ENCODE assay signal across 10 cellular contexts in the genomic region with DNA sequence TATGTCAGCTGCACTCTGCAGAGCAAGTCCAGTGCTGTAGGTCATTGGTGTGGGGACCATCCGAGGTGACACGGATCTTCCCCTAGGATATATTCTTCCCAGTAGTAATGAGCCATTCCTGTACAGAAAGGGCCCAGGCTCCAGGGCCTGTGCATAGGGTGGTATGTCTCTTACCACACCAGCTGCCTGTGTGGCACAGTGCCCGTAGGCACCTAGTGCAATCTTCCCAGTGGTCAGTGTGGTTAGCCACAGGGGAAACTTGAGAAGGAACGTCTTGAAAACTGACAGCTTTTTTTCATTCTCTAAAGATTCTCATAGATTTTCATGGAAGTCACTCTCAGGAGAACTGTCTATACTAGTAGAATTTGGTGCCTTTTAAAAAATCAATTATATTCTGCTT. TPM values are rescaled to one million over a fixed set of nuclear protein-coding genes. Genes with fewer than 3 reads are reported as not detected.
A peak's percentile ranks its signal among the peaks of the same experiment; 100 is the strongest.
DNase-seq lines count a peak whose midpoint lies in the region; ATAC-seq and TF ChIP-seq lines count a peak whose summit lies in the region.
"Had no signal": no experiment of that assay in that cellular context is flagged by ENCODE, and none has a peak within 500 bp of the region (broad histone marks: within the 10 kb centered on the region; RNA-seq: fewer than 3 reads in every experiment).

No MANE protein-coding gene starts in this region.

- POLR2A ChIA-PET in activated CD4-positive, alpha-beta T cell treated with anti-CD3 and anti-CD28 coated beads for 36 hours (lab: Charles Lee), result no interaction called here

- no peaks in the 10 kb centered on the region for H3K9me3 Mint-ChIP-seq in activated CD4-positive, alpha-beta T cell treated with anti-CD3 and anti-CD28 coated beads for 36 hours (ENCODE audit: low read depth)
- H3K9me3 Mint-ChIP-seq: T-cell had no signal

- TF ChIP-seq CTCF in AG09319 (IDR thresholded peaks at IDR 0.05; ENCODE audit: low read depth, low read length), result no peak
- no peak for TF ChIP-seq CTCF in fibroblast of the aortic adventitia (IDR thresholded peaks at IDR 0.05; ENCODE audit: insufficient read depth, low read length)

- peaks cover 4% of the 10 kb centered on the region for H3K4me1 Mint-ChIP-seq in activated CD4-positive, alpha-beta T cell treated with anti-CD3 and anti-CD28 coated beads for 36 hours

- CTCF ChIA-PET in activated CD4-positive, alpha-beta T cell treated with anti-CD3 and anti-CD28 coated beads for 36 hours (lab: Charles Lee), result interaction anchor here (0.5 to 2.5 kb wide), 3 partner anchors 25 to 320 kb away, joined by 3 to 9 read pairs (median 4); no protein-coding TSS in a partner anchor

- H3K4me3 ChIP-seq in fibroblast of the aortic adventitia (ENCODE audit: low read depth, low read length), result no peak overlapping the region

- ATAC-seq in GM21786 (IDR thresholded peaks at IDR 0.05; ENCODE audit: unreplicated experiment) (peak; percentile 57), HG03280 (IDR thresholded peaks at IDR 0.05; ENCODE audit: unreplicated experiment) (no peak), HG03045 (IDR thresholded peaks at IDR 0.05; ENCODE audit: unreplicated experiment) (no peak)
- no peak for ATAC-seq in activated CD4-positive, alpha-beta T cell treated with anti-CD3 and anti-CD28 coated beads for 36 hours
- ATAC-seq: foreskin keratinocyte, T-cell had no signal

- intact Hi-C loops in activated CD4-positive, alpha-beta T cell treated with anti-CD3 and anti-CD28 coated beads for 36 hours (cut with DNase I, micrococcal nuclease), result no loop called here

- DNase-seq in AG09319 (ENCODE audit: extremely low read depth, low read depth) (peak; percentile 76), RPMI8226 (peak; percentile 81), fibroblast of the aortic adventitia (ENCODE audit: low read depth) (peak; percentile 63), kidney glomerular epithelial cell (lab: John Stamatoyannopoulos, UW) (no peak)
- DNase-seq in activated CD4-positive, alpha-beta T cell treated with anti-CD3 and anti-CD28 coated beads for 36 hours, result no peak
- DNase-seq: foreskin keratinocyte had no signal

- H3K27me3 Mint-ChIP-seq in activated CD4-positive, alpha-beta T cell treated with anti-CD3 and anti-CD28 coated beads for 36 hours, result no peaks in the 10 kb centered on the region
- H3K27me3 Mint-ChIP-seq: T-cell had no signal

- H3K36me3 Mint-ChIP-seq in activated CD4-positive, alpha-beta T cell treated with anti-CD3 and anti-CD28 coated beads for 36 hours (ENCODE audit: low read depth), result no peaks in the 10 kb centered on the region
- H3K36me3 Mint-ChIP-seq: T-cell had no signal

- no peak overlapping the region for H3K27ac Mint-ChIP-seq in activated CD4-positive, alpha-beta T cell treated with anti-CD3 and anti-CD28 coated beads for 36 hours
- H3K27ac Mint-ChIP-seq: T-cell had no signal

- no peak overlapping the region for H3K4me3 Mint-ChIP-seq in activated CD4-positive, alpha-beta T cell treated with anti-CD3 and anti-CD28 coated beads for 36 hours
- H3K4me3 Mint-ChIP-seq: T-cell had no signal

RNA-seq across cellular contexts. Expression of gene CYSTM1, which starts 39.8 kb away (rescaled TPM):
- total RNA-seq in fibroblast of the aortic adventitia (ENCODE audit: low replicate concordance), result 35.8 and 43.4 TPM in 2 replicates
- total RNA-seq in activated CD4-positive, alpha-beta T cell treated with anti-CD3 and anti-CD28 coated beads for 36 hours, result 10 to 100 TPM; 15.2 to 18.7 TPM

Comparison
In these comparisons a context has a peak if more than half of its experiments do, and no peak if none do; other contexts are left out.
1. DNase-seq: peak in AG09319 (single experiment), RPMI8226 (single experiment) and fibroblast of the aortic adventitia (single experiment); none in kidney glomerular epithelial cell (single experiment) and activated CD4-positive, alpha-beta T cell treated with anti-CD3 and anti-CD28 coated beads for 36 hours (single experiment).